Comparison of ENCODE assay signal across 1 cellular context in genomic region chr2:15730545-15731212, GRCh38.
TF ChIP-seq lines count a peak whose summit lies in the region.

No MANE protein-coding gene starts in this region.

TF ChIP-seq in K562, 482 proteins besides CTCF, POLR2A, EP300 and RAD21 (continued from another document and continues in another):
- TF ChIP-seq MLLT1 (IDR thresholded peaks at IDR 0.05) (peak in 1 of 2 experiments; percentile 95; a peak in 2 of 4 replicates), ZNF217 (CRISPR knock-in tag; IDR thresholded peaks at IDR 0.05) (no peak), HIVEP1 (CRISPR knock-in tag; IDR thresholded peaks at IDR 0.05) (no peak), SNAPC5 (CRISPR knock-in tag; IDR thresholded peaks at IDR 0.05) (no peak), RREB1 (CRISPR knock-in tag; IDR thresholded peaks at IDR 0.05) (no peak), ZBTB43 (CRISPR knock-in tag; IDR thresholded peaks at IDR 0.05) (no peak), ZNF175 (CRISPR knock-in tag; IDR thresholded peaks at IDR 0.05; ENCODE audit: low read depth) (no peak), NR2F6 (CRISPR knock-in tag; IDR thresholded peaks at IDR 0.05) (no peak), FOXJ2 (tag; IDR thresholded peaks at IDR 0.05) (peak; percentile 87), TFAM (CRISPR knock-in tag; conservative IDR thresholded peaks at IDR 0.05) (no peak), HNRNPH1 (optimal IDR thresholded peaks at IDR 0.05; ENCODE audit: low read depth, low read length) (no peak), AFF4 (CRISPR knock-in tag; IDR thresholded peaks at IDR 0.05) (no peak), ZNF696 (CRISPR knock-in tag; conservative IDR thresholded peaks at IDR 0.05) (no peak), FOXA3 (CRISPR knock-in tag; conservative IDR thresholded peaks at IDR 0.05 in 1 of 2, IDR thresholded peaks at IDR 0.05 in 1 of 2) (no peak), STAT5B (CRISPR knock-in tag; IDR thresholded peaks at IDR 0.05) (no peak), ZC3H11A (IDR thresholded peaks at IDR 0.05; ENCODE audit: low read depth, low read length) (no peak), OTX1 (CRISPR knock-in tag; IDR thresholded peaks at IDR 0.05) (no peak), HDAC1 (IDR thresholded peaks at IDR 0.05) (peak in 1 of 2 experiments; percentile 35; a peak in 1 of 4 replicates), NFYB (IDR thresholded peaks at IDR 0.05; ENCODE audit: extremely low read depth, insufficient read length) (no peak), NFE2 (IDR thresholded peaks at IDR 0.05; ENCODE audit: low read depth) (peak; percentile 94), DNMT1 (IDR thresholded peaks at IDR 0.05) (no peak), NR2C1 (IDR thresholded peaks at IDR 0.05) (peak; percentile 72; the same call in 1 of the 2 replicates), NR2C1 (tag; IDR thresholded peaks at IDR 0.05) (peak; percentile 79), MAFF (IDR thresholded peaks at IDR 0.05; ENCODE audit: low read length) (peak; percentile 70), HLTF (IDR thresholded peaks at IDR 0.05) (no peak), GABPB2 (CRISPR knock-in tag; conservative IDR thresholded peaks at IDR 0.05) (no peak), CBFB (CRISPR knock-in tag; IDR thresholded peaks at IDR 0.05) (peak; percentile 89), CBFA2T3 (IDR thresholded peaks at IDR 0.05) (peak; percentile 87), ZNF644 (tag; IDR thresholded peaks at IDR 0.05; ENCODE audit: low read depth) (no peak), SNRNP70 (optimal IDR thresholded peaks at IDR 0.05; ENCODE audit: low read depth, low read length) (no peak), HMGN3 (IDR thresholded peaks at IDR 0.05; ENCODE audit: borderline replicate concordance, extremely low read depth, insufficient read length, low read depth, low read length) (peak; percentile 81), ZNF232 (CRISPR knock-in tag; IDR thresholded peaks at IDR 0.05) (no peak), ARHGAP35 (IDR thresholded peaks at IDR 0.05; ENCODE audit: partially characterized antibody) (no peak), SREBF1 (IDR thresholded peaks at IDR 0.05; ENCODE audit: borderline replicate concordance, low read depth, low read length) (no peak), XRCC4 (IDR thresholded peaks at IDR 0.05; ENCODE audit: extremely low read depth, insufficient read depth, insufficient read length) (no peak), BRF1 (IDR thresholded peaks at IDR 0.05; ENCODE audit: borderline replicate concordance, extremely low read depth, insufficient read length) (no peak), JUND (IDR thresholded peaks at IDR 0.05; ENCODE audit: borderline replicate concordance, low read depth, low read length) (peak; percentile 98), JUND (tag; IDR thresholded peaks at IDR 0.05; ENCODE audit: borderline replicate concordance, low read depth, low read length) (peak; percentile 97; the same call in 2 of the 3 replicates)
- TF ChIP-seq, protein P1, sequence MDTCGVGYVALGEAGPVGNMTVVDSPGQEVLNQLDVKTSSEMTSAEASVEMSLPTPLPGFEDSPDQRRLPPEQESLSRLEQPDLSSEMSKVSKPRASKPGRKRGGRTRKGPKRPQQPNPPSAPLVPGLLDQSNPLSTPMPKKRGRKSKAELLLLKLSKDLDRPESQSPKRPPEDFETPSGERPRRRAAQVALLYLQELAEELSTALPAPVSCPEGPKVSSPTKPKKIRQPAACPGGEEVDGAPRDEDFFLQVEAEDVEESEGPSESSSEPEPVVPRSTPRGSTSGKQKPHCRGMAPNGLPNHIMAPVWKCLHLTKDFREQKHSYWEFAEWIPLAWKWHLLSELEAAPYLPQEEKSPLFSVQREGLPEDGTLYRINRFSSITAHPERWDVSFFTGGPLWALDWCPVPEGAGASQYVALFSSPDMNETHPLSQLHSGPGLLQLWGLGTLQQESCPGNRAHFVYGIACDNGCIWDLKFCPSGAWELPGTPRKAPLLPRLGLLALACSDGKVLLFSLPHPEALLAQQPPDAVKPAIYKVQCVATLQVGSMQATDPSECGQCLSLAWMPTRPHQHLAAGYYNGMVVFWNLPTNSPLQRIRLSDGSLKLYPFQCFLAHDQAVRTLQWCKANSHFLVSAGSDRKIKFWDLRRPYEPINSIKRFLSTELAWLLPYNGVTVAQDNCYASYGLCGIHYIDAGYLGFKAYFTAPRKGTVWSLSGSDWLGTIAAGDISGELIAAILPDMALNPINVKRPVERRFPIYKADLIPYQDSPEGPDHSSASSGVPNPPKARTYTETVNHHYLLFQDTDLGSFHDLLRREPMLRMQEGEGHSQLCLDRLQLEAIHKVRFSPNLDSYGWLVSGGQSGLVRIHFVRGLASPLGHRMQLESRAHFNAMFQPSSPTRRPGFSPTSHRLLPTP (IDR thresholded peaks at IDR 0.05; ENCODE audit: borderline replicate concordance, extremely low read depth, insufficient read length): no peak
- TF ChIP-seq, protein P2, sequence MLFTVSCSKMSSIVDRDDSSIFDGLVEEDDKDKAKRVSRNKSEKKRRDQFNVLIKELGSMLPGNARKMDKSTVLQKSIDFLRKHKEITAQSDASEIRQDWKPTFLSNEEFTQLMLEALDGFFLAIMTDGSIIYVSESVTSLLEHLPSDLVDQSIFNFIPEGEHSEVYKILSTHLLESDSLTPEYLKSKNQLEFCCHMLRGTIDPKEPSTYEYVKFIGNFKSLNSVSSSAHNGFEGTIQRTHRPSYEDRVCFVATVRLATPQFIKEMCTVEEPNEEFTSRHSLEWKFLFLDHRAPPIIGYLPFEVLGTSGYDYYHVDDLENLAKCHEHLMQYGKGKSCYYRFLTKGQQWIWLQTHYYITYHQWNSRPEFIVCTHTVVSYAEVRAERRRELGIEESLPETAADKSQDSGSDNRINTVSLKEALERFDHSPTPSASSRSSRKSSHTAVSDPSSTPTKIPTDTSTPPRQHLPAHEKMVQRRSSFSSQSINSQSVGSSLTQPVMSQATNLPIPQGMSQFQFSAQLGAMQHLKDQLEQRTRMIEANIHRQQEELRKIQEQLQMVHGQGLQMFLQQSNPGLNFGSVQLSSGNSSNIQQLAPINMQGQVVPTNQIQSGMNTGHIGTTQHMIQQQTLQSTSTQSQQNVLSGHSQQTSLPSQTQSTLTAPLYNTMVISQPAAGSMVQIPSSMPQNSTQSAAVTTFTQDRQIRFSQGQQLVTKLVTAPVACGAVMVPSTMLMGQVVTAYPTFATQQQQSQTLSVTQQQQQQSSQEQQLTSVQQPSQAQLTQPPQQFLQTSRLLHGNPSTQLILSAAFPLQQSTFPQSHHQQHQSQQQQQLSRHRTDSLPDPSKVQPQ (CRISPR knock-in tag; IDR thresholded peaks at IDR 0.05; ENCODE audit: borderline replicate concordance): no peak
- TF ChIP-seq, protein P3, sequence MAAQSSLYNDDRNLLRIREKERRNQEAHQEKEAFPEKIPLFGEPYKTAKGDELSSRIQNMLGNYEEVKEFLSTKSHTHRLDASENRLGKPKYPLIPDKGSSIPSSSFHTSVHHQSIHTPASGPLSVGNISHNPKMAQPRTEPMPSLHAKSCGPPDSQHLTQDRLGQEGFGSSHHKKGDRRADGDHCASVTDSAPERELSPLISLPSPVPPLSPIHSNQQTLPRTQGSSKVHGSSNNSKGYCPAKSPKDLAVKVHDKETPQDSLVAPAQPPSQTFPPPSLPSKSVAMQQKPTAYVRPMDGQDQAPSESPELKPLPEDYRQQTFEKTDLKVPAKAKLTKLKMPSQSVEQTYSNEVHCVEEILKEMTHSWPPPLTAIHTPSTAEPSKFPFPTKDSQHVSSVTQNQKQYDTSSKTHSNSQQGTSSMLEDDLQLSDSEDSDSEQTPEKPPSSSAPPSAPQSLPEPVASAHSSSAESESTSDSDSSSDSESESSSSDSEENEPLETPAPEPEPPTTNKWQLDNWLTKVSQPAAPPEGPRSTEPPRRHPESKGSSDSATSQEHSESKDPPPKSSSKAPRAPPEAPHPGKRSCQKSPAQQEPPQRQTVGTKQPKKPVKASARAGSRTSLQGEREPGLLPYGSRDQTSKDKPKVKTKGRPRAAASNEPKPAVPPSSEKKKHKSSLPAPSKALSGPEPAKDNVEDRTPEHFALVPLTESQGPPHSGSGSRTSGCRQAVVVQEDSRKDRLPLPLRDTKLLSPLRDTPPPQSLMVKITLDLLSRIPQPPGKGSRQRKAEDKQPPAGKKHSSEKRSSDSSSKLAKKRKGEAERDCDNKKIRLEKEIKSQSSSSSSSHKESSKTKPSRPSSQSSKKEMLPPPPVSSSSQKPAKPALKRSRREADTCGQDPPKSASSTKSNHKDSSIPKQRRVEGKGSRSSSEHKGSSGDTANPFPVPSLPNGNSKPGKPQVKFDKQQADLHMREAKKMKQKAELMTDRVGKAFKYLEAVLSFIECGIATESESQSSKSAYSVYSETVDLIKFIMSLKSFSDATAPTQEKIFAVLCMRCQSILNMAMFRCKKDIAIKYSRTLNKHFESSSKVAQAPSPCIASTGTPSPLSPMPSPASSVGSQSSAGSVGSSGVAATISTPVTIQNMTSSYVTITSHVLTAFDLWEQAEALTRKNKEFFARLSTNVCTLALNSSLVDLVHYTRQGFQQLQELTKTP (IDR thresholded peaks at IDR 0.05; ENCODE audit: low read depth in 1 of 2, partially characterized antibody in 2 of 2): no peak
